10 cellular contexts compared by ENCODE assay signal in genomic region chr15:77506311-77507150, GRCh38.
DNase-seq lines count a peak whose midpoint lies in the region; ATAC-seq and TF ChIP-seq lines count a peak whose summit lies in the region.
"Had no signal": no experiment of that assay in that cellular context is flagged by ENCODE, and none has a peak within 500 bp of the region (broad histone marks: within the 10 kb centered on the region; RNA-seq: fewer than 3 reads in every experiment).

No MANE protein-coding gene starts in this region.

- peak in 1 of 3 experiments; percentile 14 for TF ChIP-seq CTCF in esophagus muscularis mucosa (IDR thresholded peaks at IDR 0.05)
- no peak for TF ChIP-seq CTCF in nephron progenitor cell (IDR thresholded peaks at IDR 0.05)

- H3K27ac Mint-ChIP-seq in nephron progenitor cell, result peak overlapping the region; percentile 36
- H3K27ac Mint-ChIP-seq in activated naive CD4-positive, alpha-beta T cell treated with anti-CD3 and anti-CD28 coated beads, Interleukin-2, amount 50 U/mL, for 72 hours, result no peak overlapping the region

- H3K4me2 ChIP-seq in BLaER1, result peak overlapping the region; percentile 87

- no peak overlapping the region for H3K4me3 ChIP-seq in BLaER1
- H3K4me3 ChIP-seq in esophagus muscularis mucosa, result no peak overlapping the region

- no peak for TF ChIP-seq EP300 in esophagus muscularis mucosa (IDR thresholded peaks at IDR 0.05)

- WGBS in esophagus muscularis mucosa, result 54% methylated on average over 20 of the region's 20 CpGs

- no peak for TF ChIP-seq POLR2A in esophagus muscularis mucosa (IDR thresholded peaks at IDR 0.05; ENCODE audit: low read depth)

- H3K9me3 Mint-ChIP-seq in nephron progenitor cell, result no peaks in the 10 kb centered on the region
- no peaks in the 10 kb centered on the region for H3K9me3 Mint-ChIP-seq in activated naive CD4-positive, alpha-beta T cell treated with anti-CD3 and anti-CD28 coated beads, Interleukin-2, amount 50 U/mL, for 72 hours

- no peak overlapping the region; the same call in 1 of the 2 replicates for H3K9ac ChIP-seq in BLaER1

- no peaks in the 10 kb centered on the region for H3K27me3 ChIP-seq in BLaER1
- H3K27me3 ChIP-seq in esophagus muscularis mucosa, result no peaks in the 10 kb centered on the region

- H3K27me3 Mint-ChIP-seq in nephron progenitor cell (ENCODE audit: low read depth, poor library complexity), result peaks cover 5% of the 10 kb centered on the region

- H3K27ac ChIP-seq in BLaER1, result peak overlapping the region; percentile 72
- H3K27ac ChIP-seq in esophagus muscularis mucosa (replicated peaks in 1 of 4), result peak overlapping the region; percentile 55 to 73 (median 69)

- no peaks in the 10 kb centered on the region for H3K36me3 ChIP-seq in BLaER1
- H3K36me3 ChIP-seq in esophagus muscularis mucosa, result no peaks in the 10 kb centered on the region

- H4K20me1 ChIP-seq in BLaER1, result no peaks in the 10 kb centered on the region

- ATAC-seq in GM21423 (IDR thresholded peaks at IDR 0.05; ENCODE audit: unreplicated experiment), result no peak
- ATAC-seq in activated naive CD4-positive, alpha-beta T cell treated with anti-CD3 and anti-CD28 coated beads, Interleukin-2, amount 50 U/mL, for 72 hours, result no peak

- intact Hi-C loops in esophagus muscularis mucosa (cut with DNase I), result loop anchor here (10.0 kb wide), 1 partner anchor 572 kb away; the partner anchor contains the start of gene RCN2

- H3K4me1 Mint-ChIP-seq in nephron progenitor cell, result peaks cover 66% of the 10 kb centered on the region

- no peak overlapping the region for H3K4me3 Mint-ChIP-seq in nephron progenitor cell
- H3K4me3 Mint-ChIP-seq: CD8-positive, alpha-beta memory T cell had no signal

- H3K4me1 ChIP-seq in BLaER1, result peaks cover 58% of the 10 kb centered on the region
- peaks cover 38 to 60% (median 48%) of the 10 kb centered on the region in 4 donors for H3K4me1 ChIP-seq in esophagus muscularis mucosa

- no peaks in the 10 kb centered on the region for H3K36me3 Mint-ChIP-seq in nephron progenitor cell (ENCODE audit: low read depth)
- H3K36me3 Mint-ChIP-seq in activated naive CD4-positive, alpha-beta T cell treated with anti-CD3 and anti-CD28 coated beads, Interleukin-2, amount 50 U/mL, for 72 hours, result no peaks in the 10 kb centered on the region

- DNase-seq in NCI-H345 treated with DMSO at 0.1 percent for 48 hours (lab: John Stamatoyannopoulos, UW; ENCODE audit: unreplicated experiment) (peak; percentile 64), esophagus muscularis mucosa (ENCODE audit: extremely low spot score) (no peak), nephron progenitor cell (no peak)
- no peak for DNase-seq in activated naive CD4-positive, alpha-beta T cell treated with anti-CD3 and anti-CD28 coated beads, Interleukin-2, amount 50 U/mL, for 72 hours (ENCODE audit: low spot score in 2 of 2)
- DNase-seq in stimulated activated CD8-positive, alpha-beta memory T cell treated with anti-CD3 and anti-CD28 coated beads, Interleukin-4, amount 100 ng/mL, for 48 hours, result no peak
- DNase-seq in activated T-cell treated with anti-CD3 and anti-CD28 coated beads, Interleukin-2, amount 50 U/mL, for 48 hours, result no peak
- DNase-seq: activated gamma-delta T cell treated with Interleukin-2 at 50 U/mL for 16 hours; CD8-positive, alpha-beta memory T cell had no signal

- no peaks in the 10 kb centered on the region for H3K9me3 ChIP-seq in BLaER1
- H3K9me3 ChIP-seq in esophagus muscularis mucosa, result no peaks in the 10 kb centered on the region
